In genomic region chr16:5603836-5604235, GRCh38 we compare ENCODE assay signal across 8 cellular contexts.
"Had no signal": no experiment of that assay in that cellular context is flagged by ENCODE, and none has a peak within 500 bp of the region (broad histone marks: within the 10 kb centered on the region; RNA-seq: fewer than 3 reads in every experiment).

No MANE protein-coding gene starts in this region.

- H3K27ac ChIP-seq: GM23248, KMS-11 had no signal

- H3K4me3 ChIP-seq: GM23248, HAP-1 had no signal

- H3K36me3 ChIP-seq: HAP-1 had no signal

- DNase-seq: GM23248, H7, IMR-90, Karpas-422, KBM-7 had no signal

- H3K4me1 ChIP-seq: HAP-1 had no signal

- H3K9me3 ChIP-seq: HAP-1 had no signal

- FAIRE-seq: HTR-8/SVneo had no signal

- H3K4me2 ChIP-seq: KMS-11 had no signal

- H2AFZ ChIP-seq: GM23248 had no signal

- H3K9ac ChIP-seq: GM23248, KMS-11 had no signal
